Comparison of ENCODE assay signal across 27 cellular contexts in the genomic region with DNA sequence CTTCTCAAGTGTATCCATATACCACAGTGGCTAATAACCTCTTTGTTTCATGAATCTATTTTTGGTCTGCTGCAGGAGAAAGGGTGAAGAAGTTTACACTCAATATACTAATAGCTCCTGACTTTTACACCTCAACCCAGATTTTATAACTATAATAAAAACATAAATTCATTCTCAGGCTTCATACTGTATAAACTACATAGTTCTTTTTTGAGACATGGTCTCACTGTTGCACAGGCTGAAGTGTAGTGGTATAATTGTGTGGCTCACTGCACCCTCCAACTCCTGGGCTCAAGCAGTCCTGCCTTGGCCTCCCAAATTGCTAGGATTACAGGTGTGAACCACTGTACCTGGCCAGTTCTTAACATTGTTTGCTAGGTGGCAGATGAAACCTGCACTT. TPM values are rescaled to one million over a fixed set of nuclear protein-coding genes. Genes with fewer than 3 reads are reported as not detected.
"Had no signal": no experiment of that assay in that cellular context is flagged by ENCODE, and none has a peak within 500 bp of the region (broad histone marks: within the 10 kb centered on the region; RNA-seq: fewer than 3 reads in every experiment).

No MANE protein-coding gene starts in this region.

- ATAC-seq: Panc1, PC-3, T-cell had no signal

- H3K9me3 ChIP-seq: SK-N-SH had no signal

- DNase-seq: Karpas-422; KBM-7; NCI-H1092; NCI-H1105 treated with DMSO at 0.1 percent for 48 hours; NCI-H1417 treated with DMSO at 0.1 percent for 48 hours; NCI-H146; NCI-H1694 treated with DMSO at 0.1 percent for 48 hours; NCI-H1930; NCI-H2081; NCI-H2107; NCI-H2171 treated with DMSO at 0.1 percent for 48 hours; NCI-H345; NCI-H446 treated with DMSO at 0.1 percent for 48 hours; NCI-H526; NK-92 treated with Interleukin-12 subunit alpha and Interleukin-12 subunit beta, amount 100 ng/mL, for 24 hours; SHP77; SK-N-SH; SW 1271; T-cell had no signal

- H3K27ac ChIP-seq: HL-60, RWPE1 had no signal

- FAIRE-seq: HTR-8/SVneo had no signal

RNA-seq across cellular contexts. Expression of gene CCDC179, which starts 17.8 kb away (rescaled TPM):
- total RNA-seq: MCF 10A, OCI-LY7, PC-3, SK-MEL-5, T-cell had no signal
- polyA plus RNA-seq: SK-N-SH had no signal

RNA-seq across cellular contexts. Expression of gene SVIP, which starts 48.4 kb away (rescaled TPM):
- total RNA-seq: OCI-LY7 had no signal
